1 cellular context compared by ENCODE assay signal in the genomic region with DNA sequence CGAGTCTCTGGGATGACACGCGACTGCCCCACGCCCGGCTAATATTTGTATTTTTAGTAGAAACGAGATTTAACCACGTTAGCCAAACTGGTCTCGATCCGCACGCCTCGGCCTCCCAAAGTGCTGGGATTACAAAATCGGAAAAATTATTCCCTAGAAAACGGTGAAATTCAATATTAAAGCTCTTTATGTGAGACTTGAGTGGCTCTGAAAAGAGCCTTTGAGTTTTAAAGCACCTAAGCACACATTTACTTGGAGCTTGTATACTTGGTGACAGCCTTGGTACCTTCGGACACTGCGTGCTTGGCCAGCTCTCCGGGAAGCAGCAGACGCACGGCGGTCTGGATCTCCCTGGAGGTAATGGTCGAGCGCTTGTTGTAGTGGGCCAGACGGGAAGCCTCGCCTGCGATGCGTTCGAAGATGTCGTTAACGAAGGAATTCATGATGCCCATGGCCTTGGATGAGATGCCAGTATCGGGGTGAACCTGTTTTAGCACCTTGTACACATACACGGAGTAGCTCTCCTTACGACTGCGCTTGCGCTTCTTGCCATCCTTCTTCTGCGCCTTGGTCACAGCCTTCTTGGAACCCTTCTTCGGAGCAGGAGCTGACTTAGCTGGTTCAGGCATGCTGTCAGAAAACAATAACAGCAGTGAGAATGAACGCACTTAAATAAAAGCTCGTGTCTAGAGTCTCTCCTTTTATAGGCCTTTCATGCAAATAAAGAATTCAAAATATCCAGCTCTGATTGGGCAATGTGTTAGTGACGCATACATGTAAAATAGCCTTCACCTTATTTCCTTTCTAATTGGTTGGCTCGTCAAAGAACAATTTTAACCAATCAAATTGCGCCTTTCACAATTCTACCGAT.
A peak's percentile ranks its signal among the peaks of the same experiment; 100 is the strongest.
TF ChIP-seq lines count a peak whose summit lies in the region.

No MANE protein-coding gene starts in this region.

TF ChIP-seq in K562, 482 proteins besides CTCF, POLR2A, EP300 and RAD21 (continued from another document and continues in another):
- TF ChIP-seq, protein P1, sequence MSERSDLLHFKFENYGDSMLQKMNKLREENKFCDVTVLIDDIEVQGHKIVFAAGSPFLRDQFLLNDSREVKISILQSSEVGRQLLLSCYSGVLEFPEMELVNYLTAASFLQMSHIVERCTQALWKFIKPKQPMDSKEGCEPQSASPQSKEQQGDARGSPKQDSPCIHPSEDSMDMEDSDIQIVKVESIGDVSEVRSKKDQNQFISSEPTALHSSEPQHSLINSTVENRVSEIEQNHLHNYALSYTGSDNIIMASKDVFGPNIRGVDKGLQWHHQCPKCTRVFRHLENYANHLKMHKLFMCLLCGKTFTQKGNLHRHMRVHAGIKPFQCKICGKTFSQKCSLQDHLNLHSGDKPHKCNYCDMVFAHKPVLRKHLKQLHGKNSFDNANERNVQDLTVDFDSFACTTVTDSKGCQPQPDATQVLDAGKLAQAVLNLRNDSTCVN (CRISPR knock-in tag; IDR thresholded peaks at IDR 0.05), result peak; percentile 82; the same call in 1 of the 2 replicates
- TF ChIP-seq ZNF444 (CRISPR knock-in tag; IDR thresholded peaks at IDR 0.05) (0 out of 2 replicates have a peak, but pooled peaks have one; percentile 9), GTF2A2 (tag; IDR thresholded peaks at IDR 0.05) (no peak; the same call in 1 of the 2 replicates), SETDB1 (IDR thresholded peaks at IDR 0.05; ENCODE audit: low read length) (peak; percentile 70), FOS (IDR thresholded peaks at IDR 0.05; ENCODE audit: extremely low read depth, insufficient read length) (peak; percentile 89), ZC3H8 (IDR thresholded peaks at IDR 0.05) (no peak), SRSF3 (IDR thresholded peaks at IDR 0.05; ENCODE audit: insufficient read depth, low read length) (peak; percentile 92; the same call in 1 of the 2 replicates), SREBF2 (CRISPR knock-in tag; IDR thresholded peaks at IDR 0.05) (no peak), HEY1 (CRISPR knock-in tag; IDR thresholded peaks at IDR 0.05; ENCODE audit: borderline replicate concordance) (0 out of 2 replicates have a peak, but pooled peaks have one; percentile 6), SAFB (IDR thresholded peaks at IDR 0.05; ENCODE audit: borderline replicate concordance, low read depth, low read length) (peak; percentile 59; the same call in 1 of the 2 replicates), ZFX (CRISPR knock-in tag; IDR thresholded peaks at IDR 0.05) (peak; percentile 52), LARP7 (IDR thresholded peaks at IDR 0.05) (peak; percentile 75; the same call in 1 of the 2 replicates), LCOR (CRISPR knock-in tag; IDR thresholded peaks at IDR 0.05) (peak; percentile 55), MEF2A (IDR thresholded peaks at IDR 0.05; ENCODE audit: control insufficient read depth, low read depth, low read length) (peak; percentile 71; the same call in 1 of the 2 replicates), EZH2 (IDR thresholded peaks at IDR 0.05; ENCODE audit: borderline replicate concordance, low read depth, low read length) (no peak), MTA1 (IDR thresholded peaks at IDR 0.05; ENCODE audit: borderline replicate concordance) (peak; percentile 29; the same call in 1 of the 2 replicates), ZNF174 (CRISPR knock-in tag; IDR thresholded peaks at IDR 0.05) (no peak), CHD2 (IDR thresholded peaks at IDR 0.05; ENCODE audit: low read depth, low read length) (no peak; the same call in 1 of the 2 replicates), RBM25 (IDR thresholded peaks at IDR 0.05; ENCODE audit: low read depth, low read length, severe bottlenecking) (peak; percentile 96)
- TF ChIP-seq, protein P2, sequence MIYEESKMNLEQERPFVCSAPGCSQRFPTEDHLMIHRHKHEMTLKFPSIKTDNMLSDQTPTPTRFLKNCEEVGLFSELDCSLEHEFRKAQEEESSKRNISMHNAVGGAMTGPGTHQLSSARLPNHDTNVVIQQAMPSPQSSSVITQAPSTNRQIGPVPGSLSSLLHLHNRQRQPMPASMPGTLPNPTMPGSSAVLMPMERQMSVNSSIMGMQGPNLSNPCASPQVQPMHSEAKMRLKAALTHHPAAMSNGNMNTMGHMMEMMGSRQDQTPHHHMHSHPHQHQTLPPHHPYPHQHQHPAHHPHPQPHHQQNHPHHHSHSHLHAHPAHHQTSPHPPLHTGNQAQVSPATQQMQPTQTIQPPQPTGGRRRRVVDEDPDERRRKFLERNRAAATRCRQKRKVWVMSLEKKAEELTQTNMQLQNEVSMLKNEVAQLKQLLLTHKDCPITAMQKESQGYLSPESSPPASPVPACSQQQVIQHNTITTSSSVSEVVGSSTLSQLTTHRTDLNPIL (CRISPR knock-in tag; IDR thresholded peaks at IDR 0.05), result no peak
- TF ChIP-seq, protein P3, sequence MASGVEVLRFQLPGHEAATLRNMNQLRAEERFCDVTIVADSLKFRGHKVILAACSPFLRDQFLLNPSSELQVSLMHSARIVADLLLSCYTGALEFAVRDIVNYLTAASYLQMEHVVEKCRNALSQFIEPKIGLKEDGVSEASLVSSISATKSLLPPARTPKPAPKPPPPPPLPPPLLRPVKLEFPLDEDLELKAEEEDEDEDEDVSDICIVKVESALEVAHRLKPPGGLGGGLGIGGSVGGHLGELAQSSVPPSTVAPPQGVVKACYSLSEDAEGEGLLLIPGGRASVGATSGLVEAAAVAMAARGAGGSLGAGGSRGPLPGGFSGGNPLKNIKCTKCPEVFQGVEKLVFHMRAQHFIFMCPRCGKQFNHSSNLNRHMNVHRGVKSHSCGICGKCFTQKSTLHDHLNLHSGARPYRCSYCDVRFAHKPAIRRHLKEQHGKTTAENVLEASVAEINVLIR (CRISPR knock-in tag; IDR thresholded peaks at IDR 0.05), result no peak
- TF ChIP-seq, protein P4, sequence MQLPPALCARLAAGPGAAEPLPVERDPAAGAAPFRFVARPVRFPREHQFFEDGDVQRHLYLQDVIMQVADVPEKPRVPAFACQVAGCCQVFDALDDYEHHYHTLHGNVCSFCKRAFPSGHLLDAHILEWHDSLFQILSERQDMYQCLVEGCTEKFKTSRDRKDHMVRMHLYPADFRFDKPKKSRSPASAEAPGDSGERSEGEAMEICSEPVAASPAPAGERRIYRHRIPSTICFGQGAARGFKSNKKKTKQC (CRISPR knock-in tag; IDR thresholded peaks at IDR 0.05), result peak; percentile 88
- TF ChIP-seq, protein P5, sequence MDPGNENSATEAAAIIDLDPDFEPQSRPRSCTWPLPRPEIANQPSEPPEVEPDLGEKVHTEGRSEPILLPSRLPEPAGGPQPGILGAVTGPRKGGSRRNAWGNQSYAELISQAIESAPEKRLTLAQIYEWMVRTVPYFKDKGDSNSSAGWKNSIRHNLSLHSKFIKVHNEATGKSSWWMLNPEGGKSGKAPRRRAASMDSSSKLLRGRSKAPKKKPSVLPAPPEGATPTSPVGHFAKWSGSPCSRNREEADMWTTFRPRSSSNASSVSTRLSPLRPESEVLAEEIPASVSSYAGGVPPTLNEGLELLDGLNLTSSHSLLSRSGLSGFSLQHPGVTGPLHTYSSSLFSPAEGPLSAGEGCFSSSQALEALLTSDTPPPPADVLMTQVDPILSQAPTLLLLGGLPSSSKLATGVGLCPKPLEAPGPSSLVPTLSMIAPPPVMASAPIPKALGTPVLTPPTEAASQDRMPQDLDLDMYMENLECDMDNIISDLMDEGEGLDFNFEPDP (CRISPR knock-in tag; IDR thresholded peaks at IDR 0.05), result peak; percentile 49; the same call in 1 of the 2 replicates
- TF ChIP-seq, protein P6, sequence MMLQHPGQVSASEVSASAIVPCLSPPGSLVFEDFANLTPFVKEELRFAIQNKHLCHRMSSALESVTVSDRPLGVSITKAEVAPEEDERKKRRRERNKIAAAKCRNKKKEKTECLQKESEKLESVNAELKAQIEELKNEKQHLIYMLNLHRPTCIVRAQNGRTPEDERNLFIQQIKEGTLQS (IDR thresholded peaks at IDR 0.05), result peak; percentile 67
- TF ChIP-seq, protein P6 (CRISPR knock-in tag; conservative IDR thresholded peaks at IDR 0.05), result no peak
- TF ChIP-seq, protein P7, sequence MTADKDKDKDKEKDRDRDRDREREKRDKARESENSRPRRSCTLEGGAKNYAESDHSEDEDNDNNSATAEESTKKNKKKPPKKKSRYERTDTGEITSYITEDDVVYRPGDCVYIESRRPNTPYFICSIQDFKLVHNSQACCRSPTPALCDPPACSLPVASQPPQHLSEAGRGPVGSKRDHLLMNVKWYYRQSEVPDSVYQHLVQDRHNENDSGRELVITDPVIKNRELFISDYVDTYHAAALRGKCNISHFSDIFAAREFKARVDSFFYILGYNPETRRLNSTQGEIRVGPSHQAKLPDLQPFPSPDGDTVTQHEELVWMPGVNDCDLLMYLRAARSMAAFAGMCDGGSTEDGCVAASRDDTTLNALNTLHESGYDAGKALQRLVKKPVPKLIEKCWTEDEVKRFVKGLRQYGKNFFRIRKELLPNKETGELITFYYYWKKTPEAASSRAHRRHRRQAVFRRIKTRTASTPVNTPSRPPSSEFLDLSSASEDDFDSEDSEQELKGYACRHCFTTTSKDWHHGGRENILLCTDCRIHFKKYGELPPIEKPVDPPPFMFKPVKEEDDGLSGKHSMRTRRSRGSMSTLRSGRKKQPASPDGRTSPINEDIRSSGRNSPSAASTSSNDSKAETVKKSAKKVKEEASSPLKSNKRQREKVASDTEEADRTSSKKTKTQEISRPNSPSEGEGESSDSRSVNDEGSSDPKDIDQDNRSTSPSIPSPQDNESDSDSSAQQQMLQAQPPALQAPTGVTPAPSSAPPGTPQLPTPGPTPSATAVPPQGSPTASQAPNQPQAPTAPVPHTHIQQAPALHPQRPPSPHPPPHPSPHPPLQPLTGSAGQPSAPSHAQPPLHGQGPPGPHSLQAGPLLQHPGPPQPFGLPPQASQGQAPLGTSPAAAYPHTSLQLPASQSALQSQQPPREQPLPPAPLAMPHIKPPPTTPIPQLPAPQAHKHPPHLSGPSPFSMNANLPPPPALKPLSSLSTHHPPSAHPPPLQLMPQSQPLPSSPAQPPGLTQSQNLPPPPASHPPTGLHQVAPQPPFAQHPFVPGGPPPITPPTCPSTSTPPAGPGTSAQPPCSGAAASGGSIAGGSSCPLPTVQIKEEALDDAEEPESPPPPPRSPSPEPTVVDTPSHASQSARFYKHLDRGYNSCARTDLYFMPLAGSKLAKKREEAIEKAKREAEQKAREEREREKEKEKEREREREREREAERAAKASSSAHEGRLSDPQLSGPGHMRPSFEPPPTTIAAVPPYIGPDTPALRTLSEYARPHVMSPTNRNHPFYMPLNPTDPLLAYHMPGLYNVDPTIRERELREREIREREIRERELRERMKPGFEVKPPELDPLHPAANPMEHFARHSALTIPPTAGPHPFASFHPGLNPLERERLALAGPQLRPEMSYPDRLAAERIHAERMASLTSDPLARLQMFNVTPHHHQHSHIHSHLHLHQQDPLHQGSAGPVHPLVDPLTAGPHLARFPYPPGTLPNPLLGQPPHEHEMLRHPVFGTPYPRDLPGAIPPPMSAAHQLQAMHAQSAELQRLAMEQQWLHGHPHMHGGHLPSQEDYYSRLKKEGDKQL (CRISPR knock-in tag; IDR thresholded peaks at IDR 0.05; ENCODE audit: borderline replicate concordance), result peak; percentile 99
- TF ChIP-seq, protein P8, sequence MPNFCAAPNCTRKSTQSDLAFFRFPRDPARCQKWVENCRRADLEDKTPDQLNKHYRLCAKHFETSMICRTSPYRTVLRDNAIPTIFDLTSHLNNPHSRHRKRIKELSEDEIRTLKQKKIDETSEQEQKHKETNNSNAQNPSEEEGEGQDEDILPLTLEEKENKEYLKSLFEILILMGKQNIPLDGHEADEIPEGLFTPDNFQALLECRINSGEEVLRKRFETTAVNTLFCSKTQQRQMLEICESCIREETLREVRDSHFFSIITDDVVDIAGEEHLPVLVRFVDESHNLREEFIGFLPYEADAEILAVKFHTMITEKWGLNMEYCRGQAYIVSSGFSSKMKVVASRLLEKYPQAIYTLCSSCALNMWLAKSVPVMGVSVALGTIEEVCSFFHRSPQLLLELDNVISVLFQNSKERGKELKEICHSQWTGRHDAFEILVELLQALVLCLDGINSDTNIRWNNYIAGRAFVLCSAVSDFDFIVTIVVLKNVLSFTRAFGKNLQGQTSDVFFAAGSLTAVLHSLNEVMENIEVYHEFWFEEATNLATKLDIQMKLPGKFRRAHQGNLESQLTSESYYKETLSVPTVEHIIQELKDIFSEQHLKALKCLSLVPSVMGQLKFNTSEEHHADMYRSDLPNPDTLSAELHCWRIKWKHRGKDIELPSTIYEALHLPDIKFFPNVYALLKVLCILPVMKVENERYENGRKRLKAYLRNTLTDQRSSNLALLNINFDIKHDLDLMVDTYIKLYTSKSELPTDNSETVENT (CRISPR knock-in tag; IDR thresholded peaks at IDR 0.05), result peak; percentile 99
